Comparison of ENCODE assay signal across 8 cellular contexts in genomic region chr14:22386924-22387775, GRCh38.
A peak's percentile ranks its signal among the peaks of the same experiment; 100 is the strongest.
DNase-seq lines count a peak whose midpoint lies in the region; ATAC-seq and TF ChIP-seq lines count a peak whose summit lies in the region.

No MANE protein-coding gene starts in this region.

- H3K36me3 ChIP-seq in heart left ventricle = no peaks in the 10 kb centered on the region

- H3K27me3 ChIP-seq in heart left ventricle = peaks cover 0 to 29% (median 0%) of the 10 kb centered on the region in 9 donors

- peak; percentile 77 for DNase-seq in AG08395 (ENCODE audit: low spot score)
- DNase-seq in NCI-H2171 treated with DMSO at 0.1 percent for 48 hours (lab: John Stamatoyannopoulos, UW) = peak; percentile 99
- peak; percentile 72 for DNase-seq in WTC11 (ENCODE audit: low spot score)
- peak in 4 of 5 donors; percentile 56 to 66 (median 60) for DNase-seq in heart left ventricle
- peak; percentile 84 for DNase-seq in pons (ENCODE audit: low spot score)

- TF ChIP-seq CTCF in GM12875 (IDR thresholded peaks at IDR 0.05; ENCODE audit: borderline replicate concordance, insufficient read depth, low read depth, low read length) (peak; percentile 60; the same call in 1 of the 2 replicates), WTC11 (IDR thresholded peaks at IDR 0.05) (peak; percentile 79), heart left ventricle (IDR thresholded peaks at IDR 0.05) (peak; percentile 67 to 90 (median 84))

- H3K27ac Mint-ChIP-seq in WTC11 = no peak overlapping the region

- H3K36me3 Mint-ChIP-seq in WTC11 = no peaks in the 10 kb centered on the region

- intact Hi-C loops in heart left ventricle (cut with DNase I) = loop anchor here in 9 of 10 donors (2.0 to 10.0 kb wide), 9 partner anchors 85 to 468 kb away; partner anchors contain the start of gene MRPL52 (in 3 of the 9)

- H3K4me3 ChIP-seq in GM12875 (ENCODE audit: low read depth, low read length) = no peak overlapping the region
- no peak overlapping the region for H3K4me3 ChIP-seq in heart left ventricle

- H3K4me3 Mint-ChIP-seq in WTC11 = no peak overlapping the region

- H3K4me1 Mint-ChIP-seq in WTC11 = peaks cover 4% of the 10 kb centered on the region

- no peaks in the 10 kb centered on the region for H3K9me3 ChIP-seq in heart left ventricle

- 48 to 52% (median 48%) methylated on average over 22 of the region's 22 CpGs for WGBS in heart left ventricle, 4 donors

- no peak overlapping the region for H3K27ac ChIP-seq in heart left ventricle

- ATAC-seq in WTC11 = peak; percentile 58
- peak in 3 of 4 donors; percentile 50 to 66 (median 60) for ATAC-seq in heart left ventricle
- ATAC-seq in GM21526 (IDR thresholded peaks at IDR 0.05; ENCODE audit: low FRiP score, unreplicated experiment) = no peak
- no peak for ATAC-seq in GM18868 (IDR thresholded peaks at IDR 0.05; ENCODE audit: unreplicated experiment)

- no peaks in the 10 kb centered on the region for H3K9me3 Mint-ChIP-seq in WTC11

- POLR2A ChIA-PET in WTC11 (lab: Charles Lee) = no interaction called here

- CTCF ChIA-PET in WTC11 (lab: Charles Lee) = interaction anchor here (3.9 kb wide), 1 partner anchor 85 kb away, joined by 37 read pairs; no protein-coding TSS in a partner anchor

- TF ChIP-seq POLR2A in heart left ventricle (IDR thresholded peaks at IDR 0.05) = no peak

- H3K27me3 Mint-ChIP-seq in WTC11 (ENCODE audit: low read depth) = no peaks in the 10 kb centered on the region; the same call in 1 of the 2 replicates

- peaks cover 0 to 8% (median 0%) of the 10 kb centered on the region in 12 donors for H3K4me1 ChIP-seq in heart left ventricle

TF ChIP-seq in WTC11, 78 proteins besides CTCF, POLR2A, EP300 and RAD21:
- TF ChIP-seq ZNF121 (CRISPR knock-in tag; IDR thresholded peaks at IDR 0.05) = peak; percentile 54; the same call in 1 of the 2 replicates
- no peak for TF ChIP-seq AFF4 (CRISPR knock-in tag; IDR thresholded peaks at IDR 0.05; ENCODE audit: borderline replicate concordance)
- no peak for TF ChIP-seq FOXJ3 (CRISPR knock-in tag; IDR thresholded peaks at IDR 0.05; ENCODE audit: borderline replicate concordance)
- no peak for TF ChIP-seq SOX15 (CRISPR knock-in tag; IDR thresholded peaks at IDR 0.05)

Comparison
In these comparisons a context has a peak if more than half of its experiments do, and no peak if none do; other contexts are left out.
1. ATAC-seq: peak in WTC11 (single experiment) and heart left ventricle (3 of 4); none in GM21526 (single experiment) and GM18868 (single experiment).
2. Peak in every context shown above with its lines, with median percentiles within 50 percentile points of each other: DNase-seq and CTCF ChIP-seq.